In the genomic region with DNA sequence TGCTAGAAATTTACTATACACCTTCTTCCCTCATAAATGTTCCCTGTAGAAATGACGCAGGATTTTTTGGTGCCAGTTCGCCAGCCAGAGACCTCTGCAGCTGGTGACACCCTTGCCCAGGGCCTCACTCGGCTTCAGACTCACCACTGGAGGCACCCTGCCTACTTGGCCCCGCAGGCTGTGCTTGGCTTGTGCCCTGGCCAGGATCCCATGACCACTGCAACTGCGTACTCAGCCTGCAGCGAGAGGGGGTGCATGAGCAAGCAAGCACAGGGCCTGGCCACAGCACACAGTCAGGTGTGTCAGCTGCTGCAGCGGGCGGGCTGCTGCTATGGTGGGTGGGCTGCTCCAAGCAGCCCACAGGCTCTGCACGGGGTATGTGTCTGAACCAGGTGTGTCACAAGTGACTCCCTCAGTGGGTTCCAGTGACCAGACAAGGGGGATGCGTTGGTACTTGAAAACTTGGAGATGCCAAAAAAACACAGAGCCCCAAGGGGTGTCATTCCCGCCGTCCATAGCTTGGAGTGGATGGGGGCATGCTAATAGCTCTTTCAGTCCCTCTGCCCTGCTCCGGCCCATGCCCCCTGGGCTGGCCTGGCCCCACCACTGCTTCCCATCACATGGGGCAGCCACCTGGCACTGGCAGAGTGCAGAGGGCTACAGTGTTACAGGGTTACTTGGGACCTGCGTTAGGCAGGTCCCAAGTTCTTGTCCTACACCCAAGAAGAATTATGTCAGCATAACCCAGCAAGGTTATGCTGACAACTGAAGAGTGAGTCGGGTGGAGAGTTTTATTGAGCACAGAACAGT, we compare ENCODE assay signal across 19 cellular contexts. TPM values are rescaled to one million over a fixed set of nuclear protein-coding genes. Genes with fewer than 3 reads are reported as not detected.
A peak's percentile ranks its signal among the peaks of the same experiment; 100 is the strongest.
DNase-seq lines count a peak whose midpoint lies in the region; ATAC-seq and TF ChIP-seq lines count a peak whose summit lies in the region.
"Had no signal": no experiment of that assay in that cellular context is flagged by ENCODE, and none has a peak within 500 bp of the region (broad histone marks: within the 10 kb centered on the region; RNA-seq: fewer than 3 reads in every experiment).

No MANE protein-coding gene starts in this region.

- H3K79me1 ChIP-seq in IMR-90 (ENCODE audit: low read depth in 1 of 2, low read length in 2 of 2) = no peaks in the 10 kb centered on the region
- H3K79me1 ChIP-seq in neuronal stem cell (ENCODE audit: low read depth, low read length) = no peaks in the 10 kb centered on the region

- CTCF ChIA-PET in Caco-2 (lab: Charles Lee) (no interaction called here), IMR-90 (lab: Yijun Ruan, JAX) (interaction anchor here (0.6 kb wide), 1 partner anchor 203 kb away, joined by 5 read pairs; no protein-coding TSS in a partner anchor)

- no peak overlapping the region for H3K23ac ChIP-seq in IMR-90 (ENCODE audit: low read depth, low read length)
- H3K23ac ChIP-seq in neuronal stem cell (ENCODE audit: low read depth, low read length, poor library complexity) = peak overlapping the region; percentile 44

- H2AK9ac ChIP-seq in IMR-90 (replicated peaks; ENCODE audit: low read depth, low read length, poor library complexity) = no peak overlapping the region

- H3K4me3 ChIP-seq in Caco-2 (ENCODE audit: low read depth, low read length) (no peak overlapping the region), IMR-90 (ENCODE audit: insufficient read depth, low read depth, low read length) (no peak overlapping the region), right cardiac atrium (ENCODE audit: low read length) (no peak overlapping the region), neuronal stem cell (ENCODE audit: low read length in 2 of 2) (no peak overlapping the region)
- H3K4me3 ChIP-seq: K562, SJSA1 had no signal

- ATAC-seq in IMR-90 (ENCODE audit: low read depth) = no peak
- peak; percentile 31 to 54 for ATAC-seq in right cardiac atrium
- ATAC-seq in GM21528 (IDR thresholded peaks at IDR 0.05; ENCODE audit: low FRiP score, unreplicated experiment) = no peak
- ATAC-seq in GM19467 (IDR thresholded peaks at IDR 0.05; ENCODE audit: unreplicated experiment) = no peak
- ATAC-seq: K562 had no signal

- no peaks in the 10 kb centered on the region for H3K27me3 ChIP-seq in Caco-2 (replicated peaks; ENCODE audit: control insufficient read depth, insufficient read depth, low read length)
- H3K27me3 ChIP-seq in IMR-90 (ENCODE audit: control insufficient read depth, insufficient read depth, low read length) = no peaks in the 10 kb centered on the region
- no peaks in the 10 kb centered on the region for H3K27me3 ChIP-seq in right cardiac atrium (ENCODE audit: control insufficient read depth, insufficient read depth)
- H3K27me3 ChIP-seq in neuronal stem cell (ENCODE audit: control insufficient read depth in 3 of 3, insufficient read depth in 3 of 3, low read depth in 1 of 3, low read length in 3 of 3) = no peaks in the 10 kb centered on the region
- H3K27me3 ChIP-seq: SJSA1 had no signal

- TF ChIP-seq CTCF in Caco-2 (IDR thresholded peaks at IDR 0.05; ENCODE audit: insufficient read depth in 1 of 2, low read depth in 1 of 2, low read length in 1 of 2, severe bottlenecking in 1 of 2, unreplicated experiment in 1 of 2) (no peak), IMR-90 (conservative IDR thresholded peaks at IDR 0.05; ENCODE audit: low read depth, low read length) (no peak)

- TF ChIP-seq RAD21 in IMR-90 (IDR thresholded peaks at IDR 0.05; ENCODE audit: low read length) = no peak

- H2BK20ac ChIP-seq in IMR-90 (ENCODE audit: low read depth, low read length) = peak overlapping the region; percentile 40; the same call in 1 of the 2 replicates

- H3K9me3 ChIP-seq in Caco-2 (no peaks in the 10 kb centered on the region), IMR-90 (ENCODE audit: control insufficient read depth, insufficient read depth, low read length) (no peaks in the 10 kb centered on the region), right cardiac atrium (ENCODE audit: control insufficient read depth, low read length) (no peaks in the 10 kb centered on the region), neuronal stem cell (replicated peaks in 1 of 2; ENCODE audit: control insufficient read depth in 2 of 2, insufficient read depth in 1 of 2, low read depth in 1 of 2, low read length in 2 of 2) (peaks cover 0 to 6% of the 10 kb centered on the region in 2 donors)
- H3K9me3 ChIP-seq: SJSA1 had no signal

- 0 out of 4 replicates have a peak overlapping the region, but pooled peaks of 1 of the 2 experiments have one; percentile 4 for H4K8ac ChIP-seq in IMR-90 (ENCODE audit: low read depth in 2 of 2, low read length in 2 of 2)
- H4K8ac ChIP-seq in neuronal stem cell (ENCODE audit: low read depth, low read length) = no peak overlapping the region

- H2BK5ac ChIP-seq in IMR-90 (ENCODE audit: low read depth, low read length, poor library complexity, severe bottlenecking) (no peak overlapping the region), neuronal stem cell (ENCODE audit: low read length) (no peak overlapping the region)

- no peak overlapping the region for H3K56ac ChIP-seq in IMR-90 (ENCODE audit: extremely low read depth, insufficient read depth, low read length)

- H3K18ac ChIP-seq in IMR-90 (ENCODE audit: low read depth, low read length) (no peak overlapping the region), neuronal stem cell (ENCODE audit: low read length) (peak overlapping the region; percentile 65)

- POLR2A ChIA-PET in Caco-2 (lab: Charles Lee) (no interaction called here), IMR-90 (lab: Charles Lee; ENCODE audit: unreplicated experiment) (interaction anchor here (0.6 kb wide), 1 partner anchor 1505 kb away, joined by 3 read pairs; no protein-coding TSS in a partner anchor)

- BruUV-seq in Caco-2 (replicated peaks; lab: Mats Ljungman, UMichigan) (no TSS peak), IMR-90 (replicated peaks; lab: Mats Ljungman, UMichigan) (no TSS peak)

- H4K91ac ChIP-seq in IMR-90 (ENCODE audit: insufficient read depth, low read depth, low read length) = no peak overlapping the region; the same call in 1 of the 2 replicates
- H4K91ac ChIP-seq in neuronal stem cell (ENCODE audit: low read depth, low read length, poor library complexity) = no peak overlapping the region

- WGBS in IMR-90 (ENCODE audit: extremely low coverage in 2 of 2, insufficient read length in 1 of 2), 2 experiments = 92% methylated on average over 4 of the region's 15 CpGs; no CpG with 5 or more reads in 1 of the 2 experiments
- 86% methylated on average over 15 of the region's 15 CpGs for WGBS in right cardiac atrium
- no CpG with 5 or more reads among the region's 15 CpGs for WGBS in neuronal stem cell (ENCODE audit: extremely low coverage in 2 of 2, insufficient read length in 2 of 2, insufficient replicate concordance in 1 of 2), 2 donors

- H3K27me3 Mint-ChIP-seq in Caco-2 (ENCODE audit: insufficient read depth, unreplicated experiment) = no peaks in the 10 kb centered on the region

- no peak overlapping the region for H4K5ac ChIP-seq in IMR-90 (ENCODE audit: low read depth, low read length)

- H3K9ac ChIP-seq in IMR-90 (ENCODE audit: low read depth, low read length) = no peak overlapping the region
- no peak overlapping the region for H3K9ac ChIP-seq in neuronal stem cell (ENCODE audit: low read depth, low read length, poor library complexity)

- H2AFZ ChIP-seq in IMR-90 (replicated peaks; ENCODE audit: low read length, poor library complexity) (peak overlapping the region; percentile 28), neuronal stem cell (ENCODE audit: low read length) (no peak overlapping the region)

- no peak for TF ChIP-seq POLR2A in IMR-90 (IDR thresholded peaks at IDR 0.05; ENCODE audit: low read depth, low read length)

- H3K27ac ChIP-seq in IMR-90 (ENCODE audit: insufficient read depth, low read length) = no peak overlapping the region
- no peak overlapping the region for H3K27ac ChIP-seq in right cardiac atrium (ENCODE audit: low read length)
- no peak overlapping the region for H3K27ac ChIP-seq in neuronal stem cell (replicated peaks; ENCODE audit: low read length)
- H3K27ac ChIP-seq: C4-2B had no signal

- H3K4me1 ChIP-seq in Caco-2 (0 out of 2 replicates have a peak, but pooled peaks cover 8% of the 10 kb centered on the region), IMR-90 (ENCODE audit: control insufficient read depth, insufficient read depth, low read length) (peaks cover 9% of the 10 kb centered on the region), right cardiac atrium (ENCODE audit: control insufficient read depth, insufficient read depth, low read length) (peaks cover 1% of the 10 kb centered on the region), neuronal stem cell (ENCODE audit: control insufficient read depth in 2 of 2, insufficient read depth in 1 of 2, low read depth in 1 of 2, low read length in 2 of 2) (peaks cover 2 to 5% of the 10 kb centered on the region in 2 donors)

- H3K4ac ChIP-seq in IMR-90 (ENCODE audit: low read depth, low read length) (peak overlapping the region; percentile 61), neuronal stem cell (ENCODE audit: low read length) (no peak overlapping the region)

- H3K27ac Mint-ChIP-seq in Caco-2 (ENCODE audit: unreplicated experiment) = peak overlapping the region; percentile 7

- no peak overlapping the region for H3K4me2 ChIP-seq in IMR-90 (ENCODE audit: low read depth, low read length)
- H3K4me2 ChIP-seq in neuronal stem cell (ENCODE audit: insufficient read depth, low read length, poor library complexity, severe bottlenecking) = no peak overlapping the region

- H2BK120ac ChIP-seq in IMR-90 (ENCODE audit: low read depth, low read length) (peak overlapping the region; percentile 71; the same call in 1 of the 2 replicates), neuronal stem cell (ENCODE audit: low read depth, low read length) (peak overlapping the region; percentile 30)

- peaks cover 27% of the 10 kb centered on the region for H3K4me1 Mint-ChIP-seq in Caco-2 (ENCODE audit: low read depth, unreplicated experiment)

- H3K36me3 ChIP-seq in Caco-2 (ENCODE audit: control insufficient read depth, insufficient read depth, low read length) (no peaks in the 10 kb centered on the region; the same call in 1 of the 2 replicates), IMR-90 (ENCODE audit: control insufficient read depth, insufficient read depth, low read length) (no peaks in the 10 kb centered on the region), neuronal stem cell (replicated peaks in 1 of 2; ENCODE audit: control insufficient read depth in 2 of 2, insufficient read depth in 2 of 2, low read length in 2 of 2) (no peaks in the 10 kb centered on the region)
- H3K36me3 ChIP-seq: SJSA1 had no signal

- no peaks in the 10 kb centered on the region for H3K36me3 Mint-ChIP-seq in Caco-2 (ENCODE audit: insufficient read depth, unreplicated experiment)

- no peaks in the 10 kb centered on the region for H4K20me1 ChIP-seq in IMR-90 (ENCODE audit: insufficient read depth, low read length)

- H2BK15ac ChIP-seq in IMR-90 (ENCODE audit: low read depth, low read length) (peak overlapping the region; percentile 30; the same call in 1 of the 3 replicates), neuronal stem cell (ENCODE audit: low read length) (peak overlapping the region; percentile 16)

- peaks cover 6% of the 10 kb centered on the region for H3K9me3 Mint-ChIP-seq in Caco-2 (ENCODE audit: unreplicated experiment)

- in situ Hi-C loops in IMR-90 (cut with MboI; ENCODE audit: low sequenced_read_pairs) = no loop called here

- DNase-seq in Caco-2 (no peak), IMR-90 (no peak), right cardiac atrium (peak; percentile 20 to 57 (median 41)), neuronal stem cell (ENCODE audit: low spot score) (no peak), DMS153 (lab: John Stamatoyannopoulos, UW) (no peak), GDM1 (lab: John Stamatoyannopoulos, UW) (no peak)
- DNase-seq: H7; NCI-H1048; NCI-H345; NCI-H526 treated with DMSO at 0.1 percent for 48 hours; NK-92 treated with Interleukin-12 subunit alpha and Interleukin-12 subunit beta, amount 100 ng/mL, for 24 hours; OCI-M1; RPMI8226; SW 1271 had no signal

- H3K14ac ChIP-seq in IMR-90 (replicated peaks; ENCODE audit: low read depth, low read length) (no peak overlapping the region; the same call in 1 of the 2 replicates), neuronal stem cell (ENCODE audit: low read length) (no peak overlapping the region)

- dilution Hi-C loops in IMR-90 (cut with HindIII; ENCODE audit: low sequenced_read_pairs, unreplicated experiment) = loop anchor here (25.0 kb wide), 1 partner anchor 190 kb away; no protein-coding TSS in a partner anchor

- H2AK5ac ChIP-seq in IMR-90 (ENCODE audit: low read depth, low read length) (peak overlapping the region; percentile 18; the same call in 1 of the 2 replicates), neuronal stem cell (ENCODE audit: low read depth, low read length) (peak overlapping the region; percentile 47)

- H3K4me3 Mint-ChIP-seq in Caco-2 (ENCODE audit: unreplicated experiment) = no peak overlapping the region

- intact Hi-C loops in Caco-2 (cut with micrococcal nuclease; ENCODE audit: unreplicated experiment) (no loop called here), IMR-90 (cut with micrococcal nuclease) (no loop called here), right cardiac atrium (cut with DNase I) (no loop called here)

- no peak overlapping the region for H2BK12ac ChIP-seq in neuronal stem cell (ENCODE audit: low read length)

- peaks cover 3% of the 10 kb centered on the region; the same call in 1 of the 2 replicates for H3K9me1 ChIP-seq in IMR-90 (ENCODE audit: insufficient read depth, low read length)

RNA-seq across cellular contexts. Expression of a gene that starts 46.6 kb away (rescaled TPM):
- 21.1 and 23.0 TPM in 2 replicates for total RNA-seq in Caco-2 (2022)
- 12.8 and 12.9 TPM in 2 replicates for total RNA-seq in IMR-90 (2012; rRNA removed)
- polyA plus RNA-seq in IMR-90 (2012; rRNA removed) = 10.1 and 10.2 TPM in 2 replicates
- polyA plus RNA-seq in IMR-90 (2012; cell fraction: cytosol; rRNA removed) = 3.6 and 5.0 TPM in 2 replicates
- 27.3 and 53.0 TPM in 2 replicates for polyA plus RNA-seq in IMR-90 (2012; cell fraction: nucleus; rRNA removed; ENCODE audit: low replicate concordance)
- total RNA-seq in right cardiac atrium = 10 to 100 TPM; 44.2 to 75.8 (median 51.1) TPM
- 22.8 TPM for polyA plus RNA-seq in right cardiac atrium
- 1.3 TPM for polyA plus RNA-seq in neuronal stem cell (2013, experiment 1 of 2)
- 1.2 TPM for polyA plus RNA-seq in neuronal stem cell (2013, experiment 2 of 2)

Comparison
In these comparisons a context has a peak if more than half of its experiments do, and no peak if none do; other contexts are left out.
1. DNase-seq: peak in right cardiac atrium (3 of 3); none in Caco-2 (0 of 2), IMR-90 (single experiment), neuronal stem cell (single experiment), DMS153 (single experiment) and GDM1 (single experiment).
2. ATAC-seq: peak in right cardiac atrium (2 of 2); none in IMR-90 (single experiment), GM21528 (single experiment) and GM19467 (single experiment).